Comparison of ENCODE assay signal across 9 cellular contexts in the genomic region with DNA sequence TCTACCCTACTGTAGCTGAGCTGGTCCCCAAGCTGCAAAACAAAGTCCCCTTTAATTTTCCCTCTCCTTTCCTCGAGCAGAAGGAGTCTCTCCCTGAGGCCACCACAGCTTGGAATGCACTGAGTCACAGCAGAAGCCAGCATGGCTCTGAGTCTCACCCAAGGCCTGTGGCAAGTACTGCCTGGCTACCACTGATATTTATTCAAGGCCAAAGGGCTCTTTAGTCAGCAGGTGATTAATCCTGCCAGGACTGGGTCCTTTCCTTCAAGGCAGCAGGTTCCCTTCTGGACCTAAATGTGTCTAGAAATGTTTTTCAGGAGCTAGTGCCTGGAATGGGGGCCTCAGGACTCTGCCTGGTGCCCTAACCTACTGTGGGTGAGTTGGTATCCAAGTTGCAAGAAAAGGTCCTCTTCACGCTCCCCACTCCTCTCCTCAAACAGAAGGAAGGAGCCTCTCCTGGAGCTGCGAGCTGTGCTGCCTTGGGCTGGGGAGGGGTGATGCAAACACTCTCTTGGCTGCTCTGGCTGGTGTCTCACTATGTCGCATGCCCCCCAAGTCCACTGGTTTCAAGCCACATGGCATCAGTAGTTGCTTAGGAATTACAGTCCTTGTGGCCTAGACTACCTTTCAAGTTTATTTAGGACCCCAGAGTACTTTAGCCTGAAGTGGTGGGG. TPM values are rescaled to one million over a fixed set of nuclear protein-coding genes. Genes with fewer than 3 reads are reported as not detected.
A peak's percentile ranks its signal among the peaks of the same experiment; 100 is the strongest.
DNase-seq lines count a peak whose midpoint lies in the region; ATAC-seq, FAIRE-seq and TF ChIP-seq lines count a peak whose summit lies in the region.
"Had no signal": no experiment of that assay in that cellular context is flagged by ENCODE, and none has a peak within 500 bp of the region (broad histone marks: within the 10 kb centered on the region; RNA-seq: fewer than 3 reads in every experiment).

No MANE protein-coding gene starts in this region.

- no peak overlapping the region for H3K4me3 Mint-ChIP-seq in activated naive CD4-positive, alpha-beta T cell treated with anti-CD3 and anti-CD28 coated beads, Interleukin-2, amount 50 U/mL, for 24 hours
- H3K4me3 Mint-ChIP-seq in activated naive CD4-positive, alpha-beta T cell treated with anti-CD3 and anti-CD28 coated beads for 36 hours, result no peak overlapping the region
- no peak overlapping the region for H3K4me3 Mint-ChIP-seq in astrocyte (ENCODE audit: unreplicated experiment)

- peak overlapping the region; percentile 64 for H3K27ac Mint-ChIP-seq in activated naive CD4-positive, alpha-beta T cell treated with anti-CD3 and anti-CD28 coated beads, Interleukin-2, amount 50 U/mL, for 24 hours
- H3K27ac Mint-ChIP-seq in activated naive CD4-positive, alpha-beta T cell treated with anti-CD3 and anti-CD28 coated beads for 36 hours, result no peak overlapping the region
- peak overlapping the region; percentile 79 for H3K27ac Mint-ChIP-seq in astrocyte (ENCODE audit: unreplicated experiment)

- intact Hi-C loops in activated naive CD4-positive, alpha-beta T cell treated with anti-CD3 and anti-CD28 coated beads for 36 hours (cut with micrococcal nuclease), result no loop called here

- H3K9ac ChIP-seq in astrocyte (ENCODE audit: low read length), result peak overlapping the region; percentile 69

- H3K9me3 Mint-ChIP-seq in activated naive CD4-positive, alpha-beta T cell treated with anti-CD3 and anti-CD28 coated beads, Interleukin-2, amount 50 U/mL, for 24 hours, result peaks cover 12% of the 10 kb centered on the region
- peaks cover 22% of the 10 kb centered on the region for H3K9me3 Mint-ChIP-seq in activated naive CD4-positive, alpha-beta T cell treated with anti-CD3 and anti-CD28 coated beads for 36 hours
- peaks cover 4% of the 10 kb centered on the region for H3K9me3 Mint-ChIP-seq in astrocyte (ENCODE audit: unreplicated experiment)

- H3K36me3 Mint-ChIP-seq in activated naive CD4-positive, alpha-beta T cell treated with anti-CD3 and anti-CD28 coated beads, Interleukin-2, amount 50 U/mL, for 24 hours, result peaks cover 37% of the 10 kb centered on the region
- peaks cover 39% of the 10 kb centered on the region for H3K36me3 Mint-ChIP-seq in activated naive CD4-positive, alpha-beta T cell treated with anti-CD3 and anti-CD28 coated beads for 36 hours (ENCODE audit: low read depth)
- no peaks in the 10 kb centered on the region for H3K36me3 Mint-ChIP-seq in astrocyte (ENCODE audit: low read depth, unreplicated experiment)

- FAIRE-seq in astrocyte (lab: Jason Lieb, UNC), result peak; percentile 91

- ATAC-seq in GM21825 (IDR thresholded peaks at IDR 0.05; ENCODE audit: unreplicated experiment), result no peak
- ATAC-seq in GM18511 (IDR thresholded peaks at IDR 0.05; ENCODE audit: unreplicated experiment), result no peak

- 90% methylated on average over 4 of the region's 4 CpGs for WGBS in urinary bladder

- TF ChIP-seq CTCF in astrocyte (IDR thresholded peaks at IDR 0.05; ENCODE audit: insufficient read depth, low read depth, low read length), result no peak

- H3K4me3 ChIP-seq in astrocyte (ENCODE audit: insufficient read depth, low read depth, low read length) (no peak overlapping the region), urinary bladder (ENCODE audit: low read depth, low read length) (no peak overlapping the region)

- no peaks in the 10 kb centered on the region for H3K9me3 ChIP-seq in astrocyte (ENCODE audit: insufficient read depth, low read depth, low read length)

- H3K36me3 ChIP-seq in astrocyte (ENCODE audit: insufficient read depth, low read length), result no peaks in the 10 kb centered on the region
- H3K36me3 ChIP-seq in urinary bladder (ENCODE audit: insufficient read depth), result no peaks in the 10 kb centered on the region

- H3K4me1 ChIP-seq in astrocyte (ENCODE audit: insufficient read depth, low read length) (peaks cover 22% of the 10 kb centered on the region), urinary bladder (ENCODE audit: insufficient read depth) (no peaks in the 10 kb centered on the region)

- CTCF ChIA-PET in activated naive CD4-positive, alpha-beta T cell treated with anti-CD3 and anti-CD28 coated beads for 36 hours (lab: Charles Lee), result interaction anchor here (1.7 to 2.7 kb wide), 2 partner anchors 11 to 55 kb away, joined by 4 to 11 read pairs; no protein-coding TSS in a partner anchor

- H3K4me1 Mint-ChIP-seq in activated naive CD4-positive, alpha-beta T cell treated with anti-CD3 and anti-CD28 coated beads, Interleukin-2, amount 50 U/mL, for 24 hours, result peaks cover 69% of the 10 kb centered on the region
- H3K4me1 Mint-ChIP-seq in activated naive CD4-positive, alpha-beta T cell treated with anti-CD3 and anti-CD28 coated beads for 36 hours (ENCODE audit: low read depth), result peaks cover 59% of the 10 kb centered on the region
- H3K4me1 Mint-ChIP-seq in astrocyte (ENCODE audit: low read depth, unreplicated experiment), result peaks cover 17% of the 10 kb centered on the region

- H3K27ac ChIP-seq in astrocyte (ENCODE audit: low read depth, low read length), result peak overlapping the region; percentile 88
- peak overlapping the region; percentile 12 for H3K27ac ChIP-seq in urinary bladder (ENCODE audit: low read depth)

- no peaks in the 10 kb centered on the region for H3K27me3 ChIP-seq in astrocyte (ENCODE audit: insufficient read depth, low read length)

- DNase-seq in activated naive CD4-positive, alpha-beta T cell treated with anti-CD3 and anti-CD28 coated beads for 36 hours, result no peak
- DNase-seq in astrocyte (ENCODE audit: low read depth) (peak; percentile 91), islet precursor cell (peak; percentile 79)
- DNase-seq in activated CD8-positive, alpha-beta memory T cell treated with anti-CD3 and anti-CD28 coated beads, Interleukin-2, amount 50 U/mL, for 4 hours, result no peak
- DNase-seq: activated naive CD4-positive, alpha-beta T cell treated with Interleukin-2 at 50 U/mL for 16 hours had no signal

- no peaks in the 10 kb centered on the region for H3K27me3 Mint-ChIP-seq in activated naive CD4-positive, alpha-beta T cell treated with anti-CD3 and anti-CD28 coated beads, Interleukin-2, amount 50 U/mL, for 24 hours
- no peaks in the 10 kb centered on the region for H3K27me3 Mint-ChIP-seq in activated naive CD4-positive, alpha-beta T cell treated with anti-CD3 and anti-CD28 coated beads for 36 hours (ENCODE audit: low read depth)
- H3K27me3 Mint-ChIP-seq in astrocyte (ENCODE audit: low read depth, unreplicated experiment), result no peaks in the 10 kb centered on the region

- H3K4me2 ChIP-seq in astrocyte (ENCODE audit: low read length), result peak overlapping the region; percentile 63

- H3K79me2 ChIP-seq in astrocyte (ENCODE audit: insufficient read depth, low read length), result no peaks in the 10 kb centered on the region

- no peak overlapping the region for H2AFZ ChIP-seq in astrocyte (ENCODE audit: low read depth, low read length)

- no peaks in the 10 kb centered on the region for H4K20me1 ChIP-seq in astrocyte (ENCODE audit: insufficient read depth, low read length)

RNA-seq across cellular contexts. Expression of gene CD28, which starts 53.4 kb away (rescaled TPM):
- 100 to 1,000 TPM; 165 to 167 TPM for total RNA-seq in activated naive CD4-positive, alpha-beta T cell treated with anti-CD3 and anti-CD28 coated beads for 36 hours
- total RNA-seq in astrocyte (not detected in 2 replicates), urinary bladder (6.1 TPM)
- polyA plus RNA-seq in urinary bladder, result 0.33 TPM

Comparison
In these comparisons a context has a peak if more than half of its experiments do, and no peak if none do; other contexts are left out.
1. DNase-seq: peak in astrocyte (single experiment) and islet precursor cell (single experiment); none in activated naive CD4-positive, alpha-beta T cell treated with anti-CD3 and anti-CD28 coated beads for 36 hours (single experiment) and activated CD8-positive, alpha-beta memory T cell treated with anti-CD3 and anti-CD28 coated beads, Interleukin-2, amount 50 U/mL, for 4 hours (single experiment).
2. RNA of gene CD28, which starts 53.4 kb away (total RNA-seq): 165 to 167 TPM in activated naive CD4-positive, alpha-beta T cell treated with anti-CD3 and anti-CD28 coated beads for 36 hours; 6.1 TPM in urinary bladder (single experiment) and not detected in astrocyte; every median in the first group is over 10 times any median in the second.